Comparison of ENCODE assay signal across 8 cellular contexts in genomic region chr16:30445408-30446202, GRCh38. TPM values are rescaled to one million over a fixed set of nuclear protein-coding genes. Genes with fewer than 3 reads are reported as not detected.
DNase-seq lines count a peak whose midpoint lies in the region; ATAC-seq and TF ChIP-seq lines count a peak whose summit lies in the region.

Gene SEPHS2 (minus strand): TSS chr16:30445874. CDS start chr16:30445727, 147 bp downstream.

- no peaks in the 10 kb centered on the region for H3K27me3 Mint-ChIP-seq in type B pancreatic cell

- ATAC-seq in HG02623 (IDR thresholded peaks at IDR 0.05; ENCODE audit: unreplicated experiment) = peak; percentile 84
- peak; percentile 92 to 98 (median 98) for ATAC-seq in heart left ventricle

- peaks cover 25% of the 10 kb centered on the region for H3K4me1 ChIP-seq in adipocyte (ENCODE audit: control insufficient read depth, insufficient read depth, low read length)
- H3K4me1 ChIP-seq in heart left ventricle = peaks cover 0 to 36% (median 17%) of the 10 kb centered on the region in 12 donors

- H3K9me3 Mint-ChIP-seq in type B pancreatic cell = peaks cover 4% of the 10 kb centered on the region

- TF ChIP-seq CTCF in GM12864 (IDR thresholded peaks at IDR 0.05; ENCODE audit: low read depth, low read length, missing control alignments) (peak; percentile 49), heart left ventricle (IDR thresholded peaks at IDR 0.05) (peak in 11 of 12 donors; percentile 21 to 69 (median 44)), type B pancreatic cell (conservative IDR thresholded peaks at IDR 0.05) (peak; percentile 50)

- H3K27me3 ChIP-seq in adipocyte (replicated peaks; ENCODE audit: control insufficient read depth, insufficient read depth, low read length) (no peaks in the 10 kb centered on the region), heart left ventricle (no peaks in the 10 kb centered on the region)

- peaks cover 24% of the 10 kb centered on the region for H3K4me1 Mint-ChIP-seq in type B pancreatic cell (ENCODE audit: unreplicated experiment)

- H3K27ac ChIP-seq in heart left ventricle = peak within 1 kb of the TSS; percentile 91 to 100 (median 97)

- peak within 1 kb of the TSS; percentile 92 for H3K4me3 Mint-ChIP-seq in type B pancreatic cell

- H3K36me3 Mint-ChIP-seq in type B pancreatic cell = peaks cover 18% of the 10 kb centered on the region

- intact Hi-C loops in heart left ventricle (cut with DNase I) = loop anchor here (1.0 to 10.0 kb wide), 7 partner anchors 15 to 172 kb away; partner anchors contain the start of genes ZNF768 (in 8 of the 10), ZNF689 (in 3 of the 10) and DCTPP1 (in 2 of the 10)

- H3K9me3 ChIP-seq in adipocyte (ENCODE audit: control insufficient read depth, low read length) (no peaks in the 10 kb centered on the region), heart left ventricle (no peaks in the 10 kb centered on the region)

- peak in 1 of 2 donors; percentile 94 for TF ChIP-seq POLR2A in heart left ventricle (IDR thresholded peaks at IDR 0.05)

- peak within 1 kb of the TSS; percentile 95 for H3K4me3 ChIP-seq in GM12864 (ENCODE audit: low read depth, low read length)
- H3K4me3 ChIP-seq in adipocyte (ENCODE audit: low read length) = peak within 1 kb of the TSS; percentile 91
- H3K4me3 ChIP-seq in heart left ventricle = peak within 1 kb of the TSS; percentile 72 to 97 (median 86)

- 0 to 1% (median 0%) methylated on average over 25 to 59 of the region's 59 CpGs for WGBS in heart left ventricle, 4 donors

- peak within 1 kb of the TSS; percentile 98 for H3K9ac ChIP-seq in adipocyte (ENCODE audit: low read length)

- H3K27ac Mint-ChIP-seq in type B pancreatic cell = peak within 1 kb of the TSS; percentile 87

- DNase-seq in GM12864 (ENCODE audit: low read depth) (peak; percentile 96), NCI-H1417 treated with DMSO at 0.1 percent for 48 hours (lab: John Stamatoyannopoulos, UW) (peak; percentile 85), SW480 (ENCODE audit: low spot score) (peak; percentile 94), adipocyte (ENCODE audit: low read depth) (peak; percentile 98), heart left ventricle (peak; percentile 96 to 98 (median 98)), pons (ENCODE audit: low spot score) (peak; percentile 98), type B pancreatic cell (ENCODE audit: extremely low spot score, unreplicated experiment) (peak; percentile 94)

- H3K36me3 ChIP-seq in adipocyte (ENCODE audit: control insufficient read depth, insufficient read depth, low read length, severe bottlenecking) = peaks cover 15% of the 10 kb centered on the region
- peaks cover 0 to 23% (median 6%) of the 10 kb centered on the region in 9 donors for H3K36me3 ChIP-seq in heart left ventricle

RNA-seq across cellular contexts. Expression of gene SEPHS2, which starts in this region (rescaled TPM):
- total RNA-seq in heart left ventricle = 10 to 100 TPM; 15.1 to 46.2 (median 30.0) TPM
- polyA plus RNA-seq in heart left ventricle = 10 to 100 TPM; 18.9 to 62.8 TPM
- total RNA-seq in type B pancreatic cell (ENCODE audit: low replicate concordance) = 58.6 and 84.8 TPM in 2 replicates

Comparison
In these comparisons a context has a peak if more than half of its experiments do, and no peak if none do; other contexts are left out.
1. Peak in every context shown above with its lines: DNase-seq, ATAC-seq, H3K4me3 ChIP-seq and H3K27ac ChIP-seq.